Comparison of ENCODE assay signal across 8 cellular contexts in genomic region chr7:131040467-131040932, GRCh38.
A peak's percentile ranks its signal among the peaks of the same experiment; 100 is the strongest.
DNase-seq lines count a peak whose midpoint lies in the region; ATAC-seq and TF ChIP-seq lines count a peak whose summit lies in the region.

No MANE protein-coding gene starts in this region.

- H3K4me3 Mint-ChIP-seq in naive thymus-derived CD8-positive, alpha-beta T cell = peak overlapping the region in 8 of 10 donors; percentile 20 to 78 (median 55)

- CTCF ChIA-PET in GM10248 (lab: Yijun Ruan, JAX) = interaction anchor here (0.7 to 7.6 kb wide), 53 partner anchors 9 to 880 kb away, joined by 3 to 141 read pairs (median 5); no protein-coding TSS in a partner anchor

- DNase-seq in GM10248 (ENCODE audit: extremely low spot score) (peak; percentile 64), NCI-H774 (lab: John Stamatoyannopoulos, UW) (peak; percentile 7), fibroblast of peridontal ligament (ENCODE audit: extremely low read depth) (peak; percentile 86), T-helper 9 cell (no peak)
- DNase-seq in activated CD8-positive, alpha-beta memory T cell treated with anti-CD3 and anti-CD28 coated beads, Interleukin-2, amount 50 U/mL, for 4 hours = peak; percentile 40
- DNase-seq in naive thymus-derived CD8-positive, alpha-beta T cell = peak in 7 of 10 donors; percentile 42 to 65 (median 53)
- no peak for DNase-seq in effector CD8-positive, alpha-beta T cell (lab: John Stamatoyannopoulos, UW)

- peak; percentile 60 for ATAC-seq in HG03432 (IDR thresholded peaks at IDR 0.05; ENCODE audit: unreplicated experiment)
- peak; percentile 53 to 74 for ATAC-seq in naive thymus-derived CD8-positive, alpha-beta T cell

- no peaks in the 10 kb centered on the region for H3K27me3 Mint-ChIP-seq in naive thymus-derived CD8-positive, alpha-beta T cell

- POLR2A ChIA-PET in GM10248 (lab: Yijun Ruan, JAX) = interaction anchor here (0.7 to 0.8 kb wide), 3 partner anchors 17 to 128 kb away, joined by 3 to 7 read pairs (median 3); no protein-coding TSS in a partner anchor
- POLR2A ChIA-PET in naive thymus-derived CD8-positive, alpha-beta T cell (lab: Charles Lee) = interaction anchor here (0.7 to 1.0 kb wide), 3 partner anchors 129 to 287 kb away, joined by 3 to 7 read pairs (median 3); partner anchors contain the start of gene MKLN1

- peaks cover 29 to 71% (median 67%) of the 10 kb centered on the region in 4 donors for H3K4me1 Mint-ChIP-seq in naive thymus-derived CD8-positive, alpha-beta T cell

- H3K36me3 Mint-ChIP-seq in naive thymus-derived CD8-positive, alpha-beta T cell = peaks cover 3 to 27% (median 6%) of the 10 kb centered on the region in 3 donors

- peak overlapping the region; percentile 10 to 94 (median 58) for H3K27ac Mint-ChIP-seq in naive thymus-derived CD8-positive, alpha-beta T cell

- peak; percentile 79 for TF ChIP-seq CTCF in GM10248 (IDR thresholded peaks at IDR 0.05; ENCODE audit: control extremely low read depth, extremely low read depth, low read depth, missing control alignments)

- H3K9me3 Mint-ChIP-seq in naive thymus-derived CD8-positive, alpha-beta T cell = peaks cover 0 to 4% (median 0%) of the 10 kb centered on the region in 9 donors

Comparison
In these comparisons a context has a peak if more than half of its experiments do, and no peak if none do; other contexts are left out.
1. DNase-seq: peak in GM10248 (single experiment), NCI-H774 (single experiment), activated CD8-positive, alpha-beta memory T cell treated with anti-CD3 and anti-CD28 coated beads, Interleukin-2, amount 50 U/mL, for 4 hours (single experiment), fibroblast of peridontal ligament (single experiment) and naive thymus-derived CD8-positive, alpha-beta T cell (7 of 10); none in T-helper 9 cell (single experiment) and effector CD8-positive, alpha-beta T cell (single experiment).